In genomic region chr15:38819343-38819858, GRCh38 we compare ENCODE assay signal across 15 cellular contexts.
DNase-seq lines count a peak whose midpoint lies in the region; ATAC-seq and TF ChIP-seq lines count a peak whose summit lies in the region.
"Had no signal": no experiment of that assay in that cellular context is flagged by ENCODE, and none has a peak within 500 bp of the region (broad histone marks: within the 10 kb centered on the region; RNA-seq: fewer than 3 reads in every experiment).

No MANE protein-coding gene starts in this region.

- TF ChIP-seq CTCF in A673 (conservative IDR thresholded peaks at IDR 0.05; ENCODE audit: low read depth, low read length) (no peak), IMR-90 (conservative IDR thresholded peaks at IDR 0.05; ENCODE audit: low read depth, low read length) (no peak), nephron (IDR thresholded peaks at IDR 0.05; ENCODE audit: unreplicated experiment in 3 of 3) (no peak)

- H3K14ac ChIP-seq in IMR-90 (replicated peaks; ENCODE audit: low read depth, low read length) = peak overlapping the region; percentile 10; the same call in 1 of the 2 replicates

- dilution Hi-C loops in IMR-90 (cut with HindIII; ENCODE audit: low sequenced_read_pairs, unreplicated experiment) = no loop called here

- no peak for TF ChIP-seq POLR2A in IMR-90 (IDR thresholded peaks at IDR 0.05; ENCODE audit: low read depth, low read length)

- DNase-seq in A673 (ENCODE audit: low spot score) (peak; percentile 9), IMR-90 (no peak), NCI-H69 (lab: John Stamatoyannopoulos, UW) (peak; percentile 78), NCI-H345 treated with DMSO at 0.1 percent for 48 hours (lab: John Stamatoyannopoulos, UW; ENCODE audit: unreplicated experiment) (no peak)
- DNase-seq: CD8-positive, alpha-beta T cell; DMS79 treated with DMSO at 0.1 percent for 48 hours; HCEC 1CT; MM.1S; NCI-H1092; NCI-H1694 treated with DMSO at 0.1 percent for 48 hours; NCI-H446 treated with DMSO at 0.1 percent for 48 hours; Peyer's patch had no signal

- H3K23ac ChIP-seq in IMR-90 (ENCODE audit: low read depth, low read length) = no peak overlapping the region

- no peaks in the 10 kb centered on the region for H3K36me3 Mint-ChIP-seq in nephron (ENCODE audit: low read depth)
- H3K36me3 Mint-ChIP-seq: CD8-positive, alpha-beta T cell had no signal

- H3K27ac Mint-ChIP-seq in nephron = peak overlapping the region; percentile 12 to 32 (median 21)
- H3K27ac Mint-ChIP-seq: CD8-positive, alpha-beta T cell had no signal

- H4K20me1 ChIP-seq in IMR-90 (ENCODE audit: insufficient read depth, low read length) = no peaks in the 10 kb centered on the region

- POLR2A ChIA-PET in A673 (lab: Charles Lee; ENCODE audit: low non-redundant PET) = no interaction called here
- POLR2A ChIA-PET in IMR-90 (lab: Charles Lee; ENCODE audit: unreplicated experiment) = interaction anchor here (0.6 kb wide), 1 partner anchor 171 kb away, joined by 4 read pairs; no protein-coding TSS in a partner anchor

- H2BK5ac ChIP-seq in IMR-90 (ENCODE audit: low read depth, low read length, poor library complexity, severe bottlenecking) = peak overlapping the region; percentile 20

- peaks cover 5% of the 10 kb centered on the region for H3K27me3 ChIP-seq in A673 (replicated peaks; ENCODE audit: insufficient read depth, low read depth, low read length, poor library complexity)
- no peaks in the 10 kb centered on the region for H3K27me3 ChIP-seq in IMR-90 (ENCODE audit: control insufficient read depth, insufficient read depth, low read length)
- H3K27me3 ChIP-seq: Peyer's patch had no signal

- peak overlapping the region; percentile 80 for H4K5ac ChIP-seq in IMR-90 (ENCODE audit: low read depth, low read length)

- H3K79me1 ChIP-seq in IMR-90 (ENCODE audit: low read depth in 1 of 2, low read length in 2 of 2) = 0 out of 4 replicates have a peak, but pooled peaks cover 0 to 5% of the 10 kb centered on the region in 2 experiments

- peak overlapping the region; percentile 67 for H2BK15ac ChIP-seq in IMR-90 (ENCODE audit: low read depth, low read length)

- H2AFZ ChIP-seq in IMR-90 (replicated peaks; ENCODE audit: low read length, poor library complexity) = no peak overlapping the region

- peaks cover 32% of the 10 kb centered on the region for H3K4me1 Mint-ChIP-seq in nephron

- ATAC-seq in IMR-90 (ENCODE audit: low read depth) = no peak
- no peak for ATAC-seq in HG02870 (IDR thresholded peaks at IDR 0.05; ENCODE audit: unreplicated experiment)
- no peak for ATAC-seq in GM19351 (IDR thresholded peaks at IDR 0.05; ENCODE audit: unreplicated experiment)
- ATAC-seq: CD8-positive, alpha-beta T cell had no signal

- WGBS in IMR-90 (ENCODE audit: extremely low coverage in 2 of 2, insufficient read length in 1 of 2), 2 experiments = no CpG with 5 or more reads among the region's 7 CpGs

- peaks cover 5% of the 10 kb centered on the region for H3K9me3 Mint-ChIP-seq in nephron
- H3K9me3 Mint-ChIP-seq: CD8-positive, alpha-beta T cell had no signal

- no peak overlapping the region for H3K9ac ChIP-seq in IMR-90 (ENCODE audit: low read depth, low read length)

- H3K4me1 ChIP-seq in A673 (ENCODE audit: insufficient read depth, low read length, poor library complexity, severe bottlenecking) = no peaks in the 10 kb centered on the region
- peaks cover 8% of the 10 kb centered on the region for H3K4me1 ChIP-seq in IMR-90 (ENCODE audit: control insufficient read depth, insufficient read depth, low read length)
- H3K4me1 ChIP-seq: Peyer's patch had no signal

- H3K4me2 ChIP-seq in IMR-90 (ENCODE audit: low read depth, low read length) = no peak overlapping the region

- H3K36me3 ChIP-seq in A673 (ENCODE audit: insufficient read depth, low read length, poor library complexity, severe bottlenecking) = no peaks in the 10 kb centered on the region
- H3K36me3 ChIP-seq in IMR-90 (ENCODE audit: control insufficient read depth, insufficient read depth, low read length) = no peaks in the 10 kb centered on the region
- H3K36me3 ChIP-seq: Peyer's patch had no signal

- H3K9me1 ChIP-seq in IMR-90 (ENCODE audit: insufficient read depth, low read length) = peaks cover 11% of the 10 kb centered on the region

- no peak overlapping the region for H3K4me3 Mint-ChIP-seq in nephron
- H3K4me3 Mint-ChIP-seq: CD8-positive, alpha-beta T cell had no signal

- in situ Hi-C loops in IMR-90 (cut with MboI; ENCODE audit: low sequenced_read_pairs) = loop anchor here (5.0 kb wide), 2 partner anchors 353 to 763 kb away; partner anchors contain the start of gene THBS1

- no peak overlapping the region for H3K27ac ChIP-seq in A673 (ENCODE audit: low read depth, low read length, poor library complexity, severe bottlenecking)
- no peak overlapping the region for H3K27ac ChIP-seq in IMR-90 (ENCODE audit: insufficient read depth, low read length)
- H3K27ac ChIP-seq: Peyer's patch had no signal

- H3K27me3 Mint-ChIP-seq in nephron (ENCODE audit: low read depth) = peaks cover 13% of the 10 kb centered on the region

- CTCF ChIA-PET in A673 (lab: Charles Lee) = no interaction called here
- CTCF ChIA-PET in IMR-90 (lab: Yijun Ruan, JAX) = no interaction called here

- peak overlapping the region; percentile 97 for H2BK120ac ChIP-seq in IMR-90 (ENCODE audit: low read depth, low read length)

- peak overlapping the region; percentile 67 for H2AK5ac ChIP-seq in IMR-90 (ENCODE audit: low read depth, low read length)

- H2BK20ac ChIP-seq in IMR-90 (ENCODE audit: low read depth, low read length) = peak overlapping the region; percentile 99

- peak overlapping the region; percentile 83; the same call in 1 of the 2 replicates for H3K18ac ChIP-seq in IMR-90 (ENCODE audit: low read depth, low read length)

- H4K91ac ChIP-seq in IMR-90 (ENCODE audit: insufficient read depth, low read depth, low read length) = peak overlapping the region; percentile 97

- H3K56ac ChIP-seq in IMR-90 (ENCODE audit: extremely low read depth, insufficient read depth, low read length) = no peak overlapping the region

- H3K4me3 ChIP-seq in A673 (ENCODE audit: low read depth, low read length, poor library complexity, severe bottlenecking) (no peak overlapping the region), IMR-90 (ENCODE audit: insufficient read depth, low read depth, low read length) (no peak overlapping the region)
- H3K4me3 ChIP-seq: Peyer's patch had no signal

- BruUV-seq in A673 (replicated peaks; lab: Mats Ljungman, UMichigan) (no TSS peak), IMR-90 (replicated peaks; lab: Mats Ljungman, UMichigan) (no TSS peak)

- H4K8ac ChIP-seq in IMR-90 (ENCODE audit: low read depth in 2 of 2, low read length in 2 of 2) = peak overlapping the region; percentile 46 to 82; a peak in 3 of 4 replicates

- TF ChIP-seq RAD21 in IMR-90 (IDR thresholded peaks at IDR 0.05; ENCODE audit: low read length) = no peak

- peak overlapping the region; percentile 93 for H3K4ac ChIP-seq in IMR-90 (ENCODE audit: low read depth, low read length)

- H2AK9ac ChIP-seq in IMR-90 (replicated peaks; ENCODE audit: low read depth, low read length, poor library complexity) = no peak overlapping the region

- intact Hi-C loops in A673 (cut with micrococcal nuclease; ENCODE audit: unreplicated experiment) = loop anchor here (10.0 kb wide), 2 partner anchors 175 to 935 kb away; no protein-coding TSS in a partner anchor
- intact Hi-C loops in IMR-90 (cut with micrococcal nuclease) = no loop called here

- H3K9me3 ChIP-seq in A673 (ENCODE audit: low read depth, low read length, poor library complexity, severe bottlenecking) (no peaks in the 10 kb centered on the region), IMR-90 (ENCODE audit: control insufficient read depth, insufficient read depth, low read length) (no peaks in the 10 kb centered on the region)
- H3K9me3 ChIP-seq: Peyer's patch had no signal

TF ChIP-seq in IMR-90, 13 proteins besides CTCF, POLR2A, EP300 and RAD21:
- TF ChIP-seq CEBPB (IDR thresholded peaks at IDR 0.05; ENCODE audit: low read depth, low read length) = no peak

Comparison
In these comparisons a context has a peak if more than half of its experiments do, and no peak if none do; other contexts are left out.
1. DNase-seq: peak in A673 (single experiment) and NCI-H69 (single experiment); none in IMR-90 (single experiment) and NCI-H345 treated with DMSO at 0.1 percent for 48 hours (single experiment).